In the genomic region with DNA sequence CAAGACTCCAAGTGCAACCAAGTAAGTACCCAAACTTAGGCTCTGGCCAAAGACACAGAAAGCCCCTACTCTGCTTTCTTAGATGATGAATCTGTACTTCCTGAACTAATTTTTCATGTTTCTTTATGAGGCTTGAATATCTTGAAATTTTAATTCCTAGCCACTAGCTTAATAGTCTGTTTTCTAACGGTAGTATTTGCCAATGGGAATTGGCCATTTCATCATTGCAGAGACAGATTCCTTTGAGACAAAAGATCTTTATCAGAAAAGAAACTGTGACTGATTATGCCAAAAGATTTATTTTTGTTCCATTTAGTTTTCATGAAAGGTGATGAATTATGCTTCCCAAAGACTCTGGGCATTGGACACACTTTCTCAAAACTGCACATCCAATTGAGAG, we compare ENCODE assay signal across 1 cellular context.
TF ChIP-seq lines count a peak whose summit lies in the region.

No MANE protein-coding gene starts in this region.

TF ChIP-seq in WTC11, 78 proteins besides CTCF, POLR2A, EP300 and RAD21 (continued from another document):
- TF ChIP-seq, protein P1, sequence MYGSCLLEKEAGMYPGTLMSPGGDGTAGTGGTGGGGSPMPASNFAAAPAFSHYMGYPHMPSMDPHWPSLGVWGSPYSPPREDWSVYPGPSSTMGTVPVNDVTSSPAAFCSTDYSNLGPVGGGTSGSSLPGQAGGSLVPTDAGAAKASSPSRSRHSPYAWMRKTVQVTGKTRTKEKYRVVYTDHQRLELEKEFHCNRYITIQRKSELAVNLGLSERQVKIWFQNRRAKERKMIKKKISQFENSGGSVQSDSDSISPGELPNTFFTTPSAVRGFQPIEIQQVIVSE (CRISPR knock-in tag; IDR thresholded peaks at IDR 0.05; ENCODE audit: borderline replicate concordance), result no peak
- no peak for TF ChIP-seq HMGA2 (CRISPR knock-in tag; IDR thresholded peaks at IDR 0.05)
- TF ChIP-seq, protein P2, sequence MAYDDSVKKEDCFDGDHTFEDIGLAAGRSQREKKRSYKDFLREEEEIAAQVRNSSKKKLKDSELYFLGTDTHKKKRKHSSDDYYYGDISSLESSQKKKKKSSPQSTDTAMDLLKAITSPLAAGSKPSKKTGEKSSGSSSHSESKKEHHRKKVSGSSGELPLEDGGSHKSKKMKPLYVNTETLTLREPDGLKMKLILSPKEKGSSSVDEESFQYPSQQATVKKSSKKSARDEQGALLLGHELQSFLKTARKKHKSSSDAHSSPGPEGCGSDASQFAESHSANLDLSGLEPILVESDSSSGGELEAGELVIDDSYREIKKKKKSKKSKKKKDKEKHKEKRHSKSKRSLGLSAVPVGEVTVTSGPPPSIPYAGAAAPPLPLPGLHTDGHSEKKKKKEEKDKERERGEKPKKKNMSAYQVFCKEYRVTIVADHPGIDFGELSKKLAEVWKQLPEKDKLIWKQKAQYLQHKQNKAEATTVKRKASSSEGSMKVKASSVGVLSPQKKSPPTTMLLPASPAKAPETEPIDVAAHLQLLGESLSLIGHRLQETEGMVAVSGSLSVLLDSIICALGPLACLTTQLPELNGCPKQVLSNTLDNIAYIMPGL (CRISPR knock-in tag; IDR thresholded peaks at IDR 0.05), result no peak
- TF ChIP-seq SOX15 (CRISPR knock-in tag; IDR thresholded peaks at IDR 0.05), result no peak
- TF ChIP-seq ESRRA (CRISPR knock-in tag; IDR thresholded peaks at IDR 0.05; ENCODE audit: borderline replicate concordance), result no peak
- TF ChIP-seq TCF7 (CRISPR knock-in tag; IDR thresholded peaks at IDR 0.05; ENCODE audit: low read depth), result no peak
- TF ChIP-seq, protein P3, sequence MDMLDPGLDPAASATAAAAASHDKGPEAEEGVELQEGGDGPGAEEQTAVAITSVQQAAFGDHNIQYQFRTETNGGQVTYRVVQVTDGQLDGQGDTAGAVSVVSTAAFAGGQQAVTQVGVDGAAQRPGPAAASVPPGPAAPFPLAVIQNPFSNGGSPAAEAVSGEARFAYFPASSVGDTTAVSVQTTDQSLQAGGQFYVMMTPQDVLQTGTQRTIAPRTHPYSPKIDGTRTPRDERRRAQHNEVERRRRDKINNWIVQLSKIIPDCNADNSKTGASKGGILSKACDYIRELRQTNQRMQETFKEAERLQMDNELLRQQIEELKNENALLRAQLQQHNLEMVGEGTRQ (CRISPR knock-in tag; IDR thresholded peaks at IDR 0.05), result no peak
- TF ChIP-seq, protein P4, sequence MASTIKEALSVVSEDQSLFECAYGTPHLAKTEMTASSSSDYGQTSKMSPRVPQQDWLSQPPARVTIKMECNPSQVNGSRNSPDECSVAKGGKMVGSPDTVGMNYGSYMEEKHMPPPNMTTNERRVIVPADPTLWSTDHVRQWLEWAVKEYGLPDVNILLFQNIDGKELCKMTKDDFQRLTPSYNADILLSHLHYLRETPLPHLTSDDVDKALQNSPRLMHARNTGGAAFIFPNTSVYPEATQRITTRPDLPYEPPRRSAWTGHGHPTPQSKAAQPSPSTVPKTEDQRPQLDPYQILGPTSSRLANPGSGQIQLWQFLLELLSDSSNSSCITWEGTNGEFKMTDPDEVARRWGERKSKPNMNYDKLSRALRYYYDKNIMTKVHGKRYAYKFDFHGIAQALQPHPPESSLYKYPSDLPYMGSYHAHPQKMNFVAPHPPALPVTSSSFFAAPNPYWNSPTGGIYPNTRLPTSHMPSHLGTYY (CRISPR knock-in tag; IDR thresholded peaks at IDR 0.05), result no peak
- TF ChIP-seq TEAD1 (CRISPR knock-in tag; IDR thresholded peaks at IDR 0.05), result no peak
TF ChIP-seq in WTC11: peak in this region for 0.
